In genomic region chr10:35821339-35821911, GRCh38 we compare ENCODE assay signal across 1 cellular context.
TF ChIP-seq lines count a peak whose summit lies in the region.

No MANE protein-coding gene starts in this region.

TF ChIP-seq in GM12878, 131 proteins besides CTCF, POLR2A, EP300 and RAD21 (continued from another document and continues in another):
- TF ChIP-seq ZNF687 (IDR thresholded peaks at IDR 0.05) (no peak), ESRRA (IDR thresholded peaks at IDR 0.05; ENCODE audit: low read length) (no peak), ASH2L (IDR thresholded peaks at IDR 0.05; ENCODE audit: borderline replicate concordance, low read depth) (no peak), NR2C2 (IDR thresholded peaks at IDR 0.05; ENCODE audit: borderline replicate concordance, control insufficient read depth, insufficient read length, low read depth) (no peak), E2F8 (IDR thresholded peaks at IDR 0.05; ENCODE audit: low read depth, partially characterized antibody) (no peak), FOXM1 (IDR thresholded peaks at IDR 0.05; ENCODE audit: low read depth, low read length) (no peak), MLLT1 (IDR thresholded peaks at IDR 0.05) (no peak), LARP7 (IDR thresholded peaks at IDR 0.05) (no peak), PAX5 (IDR thresholded peaks at IDR 0.05; ENCODE audit: borderline replicate concordance, low read depth, low read length) (0 out of 2 replicates have a peak, but pooled peaks have one; percentile 42), CBFB (IDR thresholded peaks at IDR 0.05; ENCODE audit: low read depth) (no peak), SREBF2 (IDR thresholded peaks at IDR 0.05; ENCODE audit: low read length) (no peak), USF2 (IDR thresholded peaks at IDR 0.05; ENCODE audit: borderline replicate concordance, low read depth, low read length) (no peak), RELB (IDR thresholded peaks at IDR 0.05; ENCODE audit: low read depth) (no peak), BRCA1 (IDR thresholded peaks at IDR 0.05; ENCODE audit: low read depth, low read length) (no peak), ZBTB40 (IDR thresholded peaks at IDR 0.05; ENCODE audit: borderline replicate concordance) (no peak), CHD2 (IDR thresholded peaks at IDR 0.05; ENCODE audit: borderline replicate concordance, low read depth, low read length) (no peak), MYB (IDR thresholded peaks at IDR 0.05; ENCODE audit: borderline replicate concordance, low read depth, low read length) (no peak), SIX5 (IDR thresholded peaks at IDR 0.05; ENCODE audit: low read depth, low read length, severe bottlenecking) (no peak), NFXL1 (IDR thresholded peaks at IDR 0.05; ENCODE audit: borderline replicate concordance) (no peak), BHLHE40 (IDR thresholded peaks at IDR 0.05; ENCODE audit: borderline replicate concordance in 1 of 2, low read depth in 2 of 2, low read length in 1 of 2) (peak in 1 of 2 experiments; percentile 12; a peak in 1 of 4 replicates), USF1 (IDR thresholded peaks at IDR 0.05; ENCODE audit: borderline replicate concordance, extremely low read length, insufficient read depth, low read depth, low read length) (no peak), TAF1 (IDR thresholded peaks at IDR 0.05; ENCODE audit: borderline replicate concordance, low read depth, low read length) (no peak), ELK1 (IDR thresholded peaks at IDR 0.05; ENCODE audit: low read depth, low read length) (no peak), PAX8 (IDR thresholded peaks at IDR 0.05) (no peak), SMARCA5 (IDR thresholded peaks at IDR 0.05) (no peak), POLR2AphosphoS5 (IDR thresholded peaks at IDR 0.05; ENCODE audit: low read length) (no peak), KDM1A (IDR thresholded peaks at IDR 0.05; ENCODE audit: borderline replicate concordance) (no peak), EGR1 (IDR thresholded peaks at IDR 0.05; ENCODE audit: borderline replicate concordance in 1 of 2, low read depth in 2 of 2, low read length in 2 of 2) (no peak), NBN (IDR thresholded peaks at IDR 0.05) (no peak), ATF7 (IDR thresholded peaks at IDR 0.05; ENCODE audit: low read depth) (peak; percentile 79; the same call in 1 of the 2 replicates), MTA2 (IDR thresholded peaks at IDR 0.05; ENCODE audit: low read depth) (peak; percentile 40; the same call in 1 of the 2 replicates), BMI1 (IDR thresholded peaks at IDR 0.05; ENCODE audit: borderline replicate concordance) (no peak), SMAD1 (IDR thresholded peaks at IDR 0.05; ENCODE audit: low read depth, partially characterized antibody) (no peak), MTA3 (IDR thresholded peaks at IDR 0.05; ENCODE audit: borderline replicate concordance, low read length) (no peak), GATAD2B (conservative IDR thresholded peaks at IDR 0.05; ENCODE audit: low read depth) (no peak), ZBTB11 (CRISPR knock-in tag; IDR thresholded peaks at IDR 0.05) (no peak), BACH1 (IDR thresholded peaks at IDR 0.05; ENCODE audit: borderline replicate concordance) (no peak), ZZZ3 (IDR thresholded peaks at IDR 0.05; ENCODE audit: control insufficient read depth, insufficient read length, low read depth) (no peak), RCOR1 (conservative IDR thresholded peaks at IDR 0.05; ENCODE audit: low read depth, low read length) (no peak), EED (IDR thresholded peaks at IDR 0.05; ENCODE audit: low read depth) (no peak), ZSCAN29 (IDR thresholded peaks at IDR 0.05) (no peak), RUNX3 (IDR thresholded peaks at IDR 0.05; ENCODE audit: low read length) (peak; percentile 8; the same call in 1 of the 2 replicates)
